Comparison of ENCODE assay signal across 9 cellular contexts in the genomic region with DNA sequence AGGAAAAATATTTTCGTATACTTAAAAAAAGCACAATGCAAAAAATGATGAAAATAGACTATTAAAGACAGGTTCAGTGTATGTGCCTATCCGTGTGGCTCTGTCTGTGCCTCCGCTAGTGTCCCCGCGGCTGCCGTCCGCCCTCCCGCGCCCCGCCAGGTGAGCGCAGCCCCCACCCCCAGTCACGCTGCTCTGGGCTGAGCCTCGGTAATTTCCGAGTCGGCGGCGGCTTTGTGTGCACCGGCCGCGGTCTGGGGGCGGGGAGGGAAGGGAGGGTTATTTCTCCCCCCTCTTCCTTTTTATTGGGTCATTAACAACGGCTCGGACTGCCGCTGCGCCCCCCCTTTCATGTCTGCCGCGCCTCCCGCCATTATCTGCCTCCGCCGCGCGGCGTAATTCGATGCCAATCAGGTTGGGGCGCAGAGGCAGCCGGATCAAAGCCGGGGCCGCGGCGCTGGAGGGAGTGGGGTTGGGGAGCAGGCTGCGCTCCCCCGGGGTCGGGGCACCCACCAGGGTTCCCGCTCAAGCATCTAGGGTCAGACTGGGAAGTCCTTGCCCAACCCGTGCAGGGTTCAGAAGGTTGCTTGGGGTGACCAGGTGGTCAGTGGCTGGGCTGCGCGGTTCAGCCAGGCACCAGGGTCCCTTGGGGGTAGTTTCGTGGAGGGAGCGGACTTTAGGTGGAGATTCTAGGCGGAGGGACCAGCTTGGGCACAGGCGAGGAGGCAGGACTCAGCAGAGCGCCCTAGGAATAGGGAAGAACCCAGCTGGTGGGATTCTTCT. TPM values are rescaled to one million over a fixed set of nuclear protein-coding genes. Genes with fewer than 3 reads are reported as not detected.
DNase-seq lines count a peak whose midpoint lies in the region; ATAC-seq and TF ChIP-seq lines count a peak whose summit lies in the region.
"Had no signal": no experiment of that assay in that cellular context is flagged by ENCODE, and none has a peak within 500 bp of the region (broad histone marks: within the 10 kb centered on the region; RNA-seq: fewer than 3 reads in every experiment).

No MANE protein-coding gene starts in this region.

- no TSS peak for BruUV-seq in IMR-90 (replicated peaks; lab: Mats Ljungman, UMichigan)

- H3K4me2 ChIP-seq in IMR-90 (ENCODE audit: low read depth, low read length) (no peak overlapping the region; the same call in 1 of the 2 replicates), neuronal stem cell (ENCODE audit: insufficient read depth, low read length, poor library complexity, severe bottlenecking) (peak overlapping the region; percentile 72)

- H3K4me1 ChIP-seq in IMR-90 (ENCODE audit: control insufficient read depth, insufficient read depth, low read length) (peaks cover 3% of the 10 kb centered on the region; the same call in 1 of the 2 replicates), neuronal stem cell (ENCODE audit: control insufficient read depth in 2 of 2, insufficient read depth in 1 of 2, low read depth in 1 of 2, low read length in 2 of 2) (peaks cover 18 to 32% of the 10 kb centered on the region in 2 donors)

- dilution Hi-C loops in IMR-90 (cut with HindIII; ENCODE audit: low sequenced_read_pairs, unreplicated experiment): loop anchor here (25.0 kb wide), 1 partner anchor 119 kb away; a partner anchor contains a TSS

- no peak for TF ChIP-seq POLR2A in IMR-90 (IDR thresholded peaks at IDR 0.05; ENCODE audit: low read depth, low read length)

- WGBS in IMR-90 (ENCODE audit: extremely low coverage in 2 of 2, insufficient read length in 1 of 2), 2 experiments: 60% methylated on average over 3 of the region's 52 CpGs; no CpG with 5 or more reads in 1 of the 2 experiments
- WGBS in neuronal stem cell (ENCODE audit: extremely low coverage in 2 of 2, insufficient read length in 2 of 2, insufficient replicate concordance in 1 of 2), 2 donors: no CpG with 5 or more reads among the region's 52 CpGs

- intact Hi-C loops in IMR-90 (cut with micrococcal nuclease): no loop called here

- H4K8ac ChIP-seq in IMR-90 (ENCODE audit: low read depth in 2 of 2, low read length in 2 of 2): no peak overlapping the region
- H4K8ac ChIP-seq in neuronal stem cell (ENCODE audit: low read depth, low read length): no peak overlapping the region

- H3K9me3 ChIP-seq in IMR-90 (ENCODE audit: control insufficient read depth, insufficient read depth, low read length) (no peaks in the 10 kb centered on the region), neuronal stem cell (replicated peaks in 1 of 2; ENCODE audit: control insufficient read depth in 2 of 2, insufficient read depth in 1 of 2, low read depth in 1 of 2, low read length in 2 of 2) (no peaks in the 10 kb centered on the region)
- H3K9me3 ChIP-seq: tibial artery had no signal

- peaks cover 7% of the 10 kb centered on the region for H3K27me3 Mint-ChIP-seq in chondrocyte (ENCODE audit: low read depth)

- H3K23ac ChIP-seq in IMR-90 (ENCODE audit: low read depth, low read length): no peak overlapping the region
- no peak overlapping the region for H3K23ac ChIP-seq in neuronal stem cell (ENCODE audit: low read depth, low read length, poor library complexity)

- H3K9ac ChIP-seq in IMR-90 (ENCODE audit: low read depth, low read length) (no peak overlapping the region), neuronal stem cell (ENCODE audit: low read depth, low read length, poor library complexity) (no peak overlapping the region)

- no peak overlapping the region for H3K56ac ChIP-seq in IMR-90 (ENCODE audit: extremely low read depth, insufficient read depth, low read length)

- no peak overlapping the region for H2BK15ac ChIP-seq in IMR-90 (ENCODE audit: low read depth, low read length)
- H2BK15ac ChIP-seq in neuronal stem cell (ENCODE audit: low read length): peak overlapping the region; percentile 26

- CTCF ChIA-PET in IMR-90 (lab: Yijun Ruan, JAX): no interaction called here

- H2BK12ac ChIP-seq in neuronal stem cell (ENCODE audit: low read length): no peak overlapping the region

- H4K5ac ChIP-seq in IMR-90 (ENCODE audit: low read depth, low read length): no peak overlapping the region

- H3K36me3 ChIP-seq in IMR-90 (ENCODE audit: control insufficient read depth, insufficient read depth, low read length) (no peaks in the 10 kb centered on the region), neuronal stem cell (replicated peaks in 1 of 2; ENCODE audit: control insufficient read depth in 2 of 2, insufficient read depth in 2 of 2, low read length in 2 of 2) (no peaks in the 10 kb centered on the region)
- H3K36me3 ChIP-seq: tibial artery had no signal

- no peak overlapping the region for H3K27ac Mint-ChIP-seq in chondrocyte (ENCODE audit: unreplicated experiment)

- peak; percentile 42 for DNase-seq in NCI-H1092 treated with DMSO at 0.1 percent for 48 hours (lab: John Stamatoyannopoulos, UW)
- DNase-seq in NCI-H1092 (lab: John Stamatoyannopoulos, UW): no peak
- DNase-seq in IMR-90: no peak
- no peak for DNase-seq in chondrocyte (ENCODE audit: low spot score)
- DNase-seq in neuronal stem cell (ENCODE audit: low spot score): no peak
- DNase-seq in SIG-M5 treated with dmso at 0.1 percent for 504 hours (lab: John Stamatoyannopoulos, UW; ENCODE audit: unreplicated experiment): no peak
- no peak for DNase-seq in epidermal melanocyte (ENCODE audit: insufficient read length, low spot score)
- DNase-seq: tibial artery had no signal

- H3K4me3 Mint-ChIP-seq in chondrocyte (ENCODE audit: unreplicated experiment): peak overlapping the region; percentile 26

- no peak overlapping the region for H4K91ac ChIP-seq in IMR-90 (ENCODE audit: insufficient read depth, low read depth, low read length)
- no peak overlapping the region for H4K91ac ChIP-seq in neuronal stem cell (ENCODE audit: low read depth, low read length, poor library complexity)

- H3K27ac ChIP-seq in IMR-90 (ENCODE audit: insufficient read depth, low read length) (no peak overlapping the region), neuronal stem cell (replicated peaks; ENCODE audit: low read length) (no peak overlapping the region)
- H3K27ac ChIP-seq: tibial artery had no signal

- H4K20me1 ChIP-seq in IMR-90 (ENCODE audit: insufficient read depth, low read length): 0 out of 2 replicates have a peak, but pooled peaks cover 3% of the 10 kb centered on the region

- H3K9me3 Mint-ChIP-seq in chondrocyte (ENCODE audit: low read depth): no peaks in the 10 kb centered on the region

- no peak overlapping the region for H2BK120ac ChIP-seq in IMR-90 (ENCODE audit: low read depth, low read length)
- no peak overlapping the region for H2BK120ac ChIP-seq in neuronal stem cell (ENCODE audit: low read depth, low read length)

- no peak for TF ChIP-seq RAD21 in IMR-90 (IDR thresholded peaks at IDR 0.05; ENCODE audit: low read length)

- in situ Hi-C loops in IMR-90 (cut with MboI; ENCODE audit: low sequenced_read_pairs): no loop called here

- TF ChIP-seq CTCF in IMR-90 (conservative IDR thresholded peaks at IDR 0.05; ENCODE audit: low read depth, low read length) (no peak), chondrocyte (IDR thresholded peaks at IDR 0.05) (no peak)

- H2BK5ac ChIP-seq in IMR-90 (ENCODE audit: low read depth, low read length, poor library complexity, severe bottlenecking): no peak overlapping the region
- no peak overlapping the region for H2BK5ac ChIP-seq in neuronal stem cell (ENCODE audit: low read length)

- H2AK5ac ChIP-seq in IMR-90 (ENCODE audit: low read depth, low read length) (no peak overlapping the region), neuronal stem cell (ENCODE audit: low read depth, low read length) (peak overlapping the region; percentile 89)

- H3K14ac ChIP-seq in IMR-90 (replicated peaks; ENCODE audit: low read depth, low read length): no peak overlapping the region
- no peak overlapping the region for H3K14ac ChIP-seq in neuronal stem cell (ENCODE audit: low read length)

- POLR2A ChIA-PET in IMR-90 (lab: Charles Lee; ENCODE audit: unreplicated experiment): no interaction called here

- no peaks in the 10 kb centered on the region for H3K36me3 Mint-ChIP-seq in chondrocyte (ENCODE audit: low read depth)

- ATAC-seq in IMR-90 (ENCODE audit: low read depth) (no peak), GM19467 (IDR thresholded peaks at IDR 0.05; ENCODE audit: unreplicated experiment) (no peak)

- H3K79me1 ChIP-seq in IMR-90 (ENCODE audit: low read depth in 1 of 2, low read length in 2 of 2) (no peaks in the 10 kb centered on the region), neuronal stem cell (ENCODE audit: low read depth, low read length) (no peaks in the 10 kb centered on the region)

- H2AFZ ChIP-seq in IMR-90 (replicated peaks; ENCODE audit: low read length, poor library complexity) (no peak overlapping the region), neuronal stem cell (ENCODE audit: low read length) (peak overlapping the region; percentile 62)

- H3K4me3 ChIP-seq in IMR-90 (ENCODE audit: insufficient read depth, low read depth, low read length): 0 out of 2 replicates have a peak overlapping the region, but pooled peaks have one; percentile 18
- H3K4me3 ChIP-seq in neuronal stem cell (ENCODE audit: low read length in 2 of 2): no peak overlapping the region
- H3K4me3 ChIP-seq: tibial artery had no signal

- no peak overlapping the region for H3K4ac ChIP-seq in IMR-90 (ENCODE audit: low read depth, low read length)
- H3K4ac ChIP-seq in neuronal stem cell (ENCODE audit: low read length): no peak overlapping the region

- H2BK20ac ChIP-seq in IMR-90 (ENCODE audit: low read depth, low read length): no peak overlapping the region

- H2AK9ac ChIP-seq in IMR-90 (replicated peaks; ENCODE audit: low read depth, low read length, poor library complexity): no peak overlapping the region

- peaks cover 3% of the 10 kb centered on the region; the same call in 1 of the 2 replicates for H3K9me1 ChIP-seq in IMR-90 (ENCODE audit: insufficient read depth, low read length)

- H3K27me3 ChIP-seq in IMR-90 (ENCODE audit: control insufficient read depth, insufficient read depth, low read length): peaks cover 36% of the 10 kb centered on the region
- H3K27me3 ChIP-seq in neuronal stem cell (ENCODE audit: control insufficient read depth in 3 of 3, insufficient read depth in 3 of 3, low read depth in 1 of 3, low read length in 3 of 3): peaks cover 5 to 67% (median 30%) of the 10 kb centered on the region in 3 experiments

- peaks cover 34% of the 10 kb centered on the region for H3K4me1 Mint-ChIP-seq in chondrocyte (ENCODE audit: low read depth)

- H3K18ac ChIP-seq in IMR-90 (ENCODE audit: low read depth, low read length) (no peak overlapping the region), neuronal stem cell (ENCODE audit: low read length) (peak overlapping the region; percentile 84)

TF ChIP-seq in IMR-90, 13 proteins besides CTCF, POLR2A, EP300 and RAD21 (continues in another document):
- no peak for TF ChIP-seq CEBPB (IDR thresholded peaks at IDR 0.05; ENCODE audit: low read depth, low read length)
- TF ChIP-seq MXI1 (IDR thresholded peaks at IDR 0.05; ENCODE audit: borderline replicate concordance, low read depth, low read length): no peak
- no peak for TF ChIP-seq CHD1 (IDR thresholded peaks at IDR 0.05; ENCODE audit: low read depth, low read length)

RNA-seq across cellular contexts. Expression of a gene that starts 39.5 kb away (rescaled TPM):
- total RNA-seq in IMR-90 (2012; rRNA removed): not detected in 2 replicates
- 0.03 and 0.05 TPM in 2 replicates for polyA plus RNA-seq in IMR-90 (2012; rRNA removed)
- polyA plus RNA-seq in IMR-90 (2012; cell fraction: cytosol; rRNA removed): 0.03 and 0.06 TPM in 2 replicates
- 0.11 and 0.16 TPM in 2 replicates for polyA plus RNA-seq in IMR-90 (2012; cell fraction: nucleus; rRNA removed; ENCODE audit: low replicate concordance)
- total RNA-seq in chondrocyte: 0.47 to 1.5 TPM (median 0.82 TPM) in 3 replicates
- polyA plus RNA-seq in neuronal stem cell (2013, experiment 1 of 2): 0.92 TPM
- polyA plus RNA-seq in neuronal stem cell (2013, experiment 2 of 2): 0.93 TPM
